Comparison of ENCODE assay signal across 10 cellular contexts in the genomic region with DNA sequence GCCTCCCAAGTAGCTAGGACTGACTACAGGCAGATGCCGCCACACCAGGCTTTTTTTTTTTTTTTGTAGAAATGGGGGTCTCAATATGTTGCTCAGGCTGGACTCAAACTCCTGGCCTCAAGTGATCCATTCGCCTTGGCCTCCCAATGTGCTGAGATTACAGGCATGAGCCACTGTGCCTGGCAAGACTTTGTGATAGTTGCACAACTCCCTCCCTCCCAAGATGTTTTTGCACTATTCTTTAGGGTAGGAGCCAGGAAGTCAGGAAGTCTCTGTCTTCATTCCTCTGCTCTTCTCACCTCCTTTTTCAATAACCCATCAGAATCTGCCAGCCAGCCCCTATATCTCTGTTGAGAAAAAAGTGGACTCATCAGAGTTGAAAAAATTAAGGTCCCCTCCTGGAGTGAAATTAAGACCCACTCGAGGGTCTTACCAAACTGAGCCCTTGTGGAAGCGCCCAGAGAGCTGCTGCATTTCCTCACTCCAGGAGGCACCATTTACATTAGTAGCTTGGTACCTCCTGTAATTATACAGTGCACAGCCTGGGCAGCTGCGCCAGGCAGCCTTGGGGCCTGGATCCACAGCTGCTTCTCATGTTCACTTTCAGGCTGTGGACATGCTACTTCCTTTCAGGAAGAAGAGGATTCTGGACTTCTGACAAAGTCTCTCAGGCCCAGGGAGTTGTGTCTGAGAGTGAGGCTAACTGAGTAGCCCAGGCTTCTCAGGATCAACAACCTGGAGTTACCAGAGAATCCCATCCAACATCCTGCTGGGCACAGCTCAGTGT. TPM values are rescaled to one million over a fixed set of nuclear protein-coding genes. Genes with fewer than 3 reads are reported as not detected.
A peak's percentile ranks its signal among the peaks of the same experiment; 100 is the strongest.
DNase-seq lines count a peak whose midpoint lies in the region; ATAC-seq and TF ChIP-seq lines count a peak whose summit lies in the region.
"Had no signal": no experiment of that assay in that cellular context is flagged by ENCODE, and none has a peak within 500 bp of the region (broad histone marks: within the 10 kb centered on the region; RNA-seq: fewer than 3 reads in every experiment).

No MANE protein-coding gene starts in this region.

- H2AFZ ChIP-seq in neuronal stem cell (ENCODE audit: low read length) = no peak overlapping the region

- H3K27ac ChIP-seq in esophagus muscularis mucosa (replicated peaks in 1 of 4) (peak overlapping the region in 3 of 4 donors; percentile 6 to 75 (median 49)), neuronal stem cell (replicated peaks; ENCODE audit: low read length) (no peak overlapping the region)

- intact Hi-C loops in esophagus muscularis mucosa (cut with DNase I) = loop anchor here (5.0 kb wide), 1 partner anchor 33 kb away; a partner anchor contains a TSS

- 87% methylated on average over 5 of the region's 5 CpGs for WGBS in esophagus muscularis mucosa
- no CpG with 5 or more reads among the region's 5 CpGs for WGBS in neuronal stem cell (ENCODE audit: extremely low coverage in 2 of 2, insufficient read length in 2 of 2, insufficient replicate concordance in 1 of 2), 2 donors

- H3K9me3 ChIP-seq in esophagus muscularis mucosa = no peaks in the 10 kb centered on the region
- H3K9me3 ChIP-seq in neuronal stem cell (replicated peaks in 1 of 2; ENCODE audit: control insufficient read depth in 2 of 2, insufficient read depth in 1 of 2, low read depth in 1 of 2, low read length in 2 of 2) = no peaks in the 10 kb centered on the region

- H4K8ac ChIP-seq in neuronal stem cell (ENCODE audit: low read depth, low read length) = no peak overlapping the region

- no peak overlapping the region for H3K18ac ChIP-seq in neuronal stem cell (ENCODE audit: low read length)

- peaks cover 33 to 52% (median 44%) of the 10 kb centered on the region in 4 donors for H3K4me1 ChIP-seq in esophagus muscularis mucosa
- peaks cover 6 to 8% of the 10 kb centered on the region in 2 donors for H3K4me1 ChIP-seq in neuronal stem cell (ENCODE audit: control insufficient read depth in 2 of 2, insufficient read depth in 1 of 2, low read depth in 1 of 2, low read length in 2 of 2)

- H3K9ac ChIP-seq in neuronal stem cell (ENCODE audit: low read depth, low read length, poor library complexity) = no peak overlapping the region

- H3K4ac ChIP-seq in neuronal stem cell (ENCODE audit: low read length) = no peak overlapping the region

- H3K79me1 ChIP-seq in neuronal stem cell (ENCODE audit: low read depth, low read length) = no peaks in the 10 kb centered on the region

- H3K4me3 ChIP-seq in esophagus muscularis mucosa (no peak overlapping the region), neuronal stem cell (ENCODE audit: low read length in 2 of 2) (no peak overlapping the region)

- peaks cover 0 to 38% (median 0%) of the 10 kb centered on the region in 4 donors for H3K36me3 ChIP-seq in esophagus muscularis mucosa
- H3K36me3 ChIP-seq in neuronal stem cell (replicated peaks in 1 of 2; ENCODE audit: control insufficient read depth in 2 of 2, insufficient read depth in 2 of 2, low read length in 2 of 2) = no peaks in the 10 kb centered on the region

- ATAC-seq in GM18870 (IDR thresholded peaks at IDR 0.05; ENCODE audit: unreplicated experiment) = no peak

- no peak for TF ChIP-seq EP300 in esophagus muscularis mucosa (IDR thresholded peaks at IDR 0.05)

- H2BK12ac ChIP-seq in neuronal stem cell (ENCODE audit: low read length) = no peak overlapping the region

- H2AK5ac ChIP-seq in neuronal stem cell (ENCODE audit: low read depth, low read length) = peak overlapping the region; percentile 10

- no peak overlapping the region for H2BK5ac ChIP-seq in neuronal stem cell (ENCODE audit: low read length)

- H3K27me3 ChIP-seq in esophagus muscularis mucosa (no peaks in the 10 kb centered on the region), neuronal stem cell (ENCODE audit: control insufficient read depth in 3 of 3, insufficient read depth in 3 of 3, low read depth in 1 of 3, low read length in 3 of 3) (peaks cover 0 to 2% (median 0%) of the 10 kb centered on the region in 3 experiments)

- no peak for TF ChIP-seq POLR2A in esophagus muscularis mucosa (IDR thresholded peaks at IDR 0.05; ENCODE audit: low read depth)

- H4K91ac ChIP-seq in neuronal stem cell (ENCODE audit: low read depth, low read length, poor library complexity) = no peak overlapping the region

- H3K23ac ChIP-seq in neuronal stem cell (ENCODE audit: low read depth, low read length, poor library complexity) = no peak overlapping the region

- H2BK15ac ChIP-seq in neuronal stem cell (ENCODE audit: low read length) = no peak overlapping the region

- DNase-seq in AG08395 (ENCODE audit: low spot score) = peak; percentile 30
- DNase-seq in MV-4-11 (lab: John Stamatoyannopoulos, UW) = peak; percentile 12
- no peak for DNase-seq in esophagus muscularis mucosa (ENCODE audit: extremely low spot score)
- no peak for DNase-seq in neuronal stem cell (ENCODE audit: low spot score)
- DNase-seq in superior temporal gyrus (ENCODE audit: extremely low spot score) = no peak
- no peak for DNase-seq in NCI-H2081 treated with DMSO at 0.1 percent for 48 hours (lab: John Stamatoyannopoulos, UW)
- DNase-seq in activated CD4-positive, CD25-positive, alpha-beta regulatory T cell (lab: John Stamatoyannopoulos, UW) = no peak
- DNase-seq: activated gamma-delta T cell, Kasumi-1 had no signal

- H3K4me2 ChIP-seq in neuronal stem cell (ENCODE audit: insufficient read depth, low read length, poor library complexity, severe bottlenecking) = no peak overlapping the region

- no peak overlapping the region for H2BK120ac ChIP-seq in neuronal stem cell (ENCODE audit: low read depth, low read length)

- H3K14ac ChIP-seq in neuronal stem cell (ENCODE audit: low read length) = no peak overlapping the region

- TF ChIP-seq CTCF in esophagus muscularis mucosa (IDR thresholded peaks at IDR 0.05) = no peak

RNA-seq across cellular contexts. Expression of a gene that starts 24.0 kb away (rescaled TPM):
- total RNA-seq in esophagus muscularis mucosa = 10 to 100 TPM; 16.7 to 24.1 (median 20.9) TPM
- 2.2 TPM for polyA plus RNA-seq in neuronal stem cell (2013, experiment 1 of 2)
- 2.3 TPM for polyA plus RNA-seq in neuronal stem cell (2013, experiment 2 of 2)

RNA-seq across cellular contexts. Expression of a gene that starts 30.9 kb away (rescaled TPM):
- 10 to 100 TPM; 13.7 to 36.8 (median 16.4) TPM for total RNA-seq in esophagus muscularis mucosa
- 5.8 TPM for polyA plus RNA-seq in neuronal stem cell (2013, experiment 1 of 2)
- 5.8 TPM for polyA plus RNA-seq in neuronal stem cell (2013, experiment 2 of 2)

RNA-seq across cellular contexts. Expression of a gene that starts 56.4 kb away (rescaled TPM):
- 10 to 100 TPM; 59.8 to 75.7 (median 69.4) TPM for total RNA-seq in esophagus muscularis mucosa
- 240 TPM for polyA plus RNA-seq in neuronal stem cell (2013, experiment 1 of 2)
- 241 TPM for polyA plus RNA-seq in neuronal stem cell (2013, experiment 2 of 2)

Comparison
In these comparisons a context has a peak if more than half of its experiments do, and no peak if none do; other contexts are left out.
1. DNase-seq: peak in AG08395 (single experiment) and MV-4-11 (single experiment); none in esophagus muscularis mucosa (single experiment), neuronal stem cell (single experiment), superior temporal gyrus (single experiment), NCI-H2081 treated with DMSO at 0.1 percent for 48 hours (single experiment) and activated CD4-positive, CD25-positive, alpha-beta regulatory T cell (0 of 4).